In the genomic region with DNA sequence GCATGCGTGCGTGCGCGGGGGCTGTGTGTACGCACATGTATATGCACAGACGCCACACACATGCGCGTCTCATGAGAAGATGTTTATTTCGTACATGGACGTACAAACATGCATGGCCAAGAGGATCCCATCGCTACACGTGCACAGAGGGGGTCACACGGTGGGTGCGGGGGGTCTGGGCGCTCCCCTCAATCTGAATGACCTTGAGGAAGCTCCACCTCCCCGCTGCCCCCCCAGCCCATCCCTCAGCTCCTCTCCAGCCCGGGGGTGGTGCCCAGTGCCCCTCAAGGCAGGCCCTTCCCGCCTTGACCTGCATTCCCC, we compare ENCODE assay signal across 1 cellular context.
TF ChIP-seq lines count a peak whose summit lies in the region.

No MANE protein-coding gene starts in this region.

TF ChIP-seq in H1, 55 proteins besides CTCF, POLR2A, EP300 and RAD21:
- TF ChIP-seq JUN (IDR thresholded peaks at IDR 0.05; ENCODE audit: low read depth, low read length), result no peak
- TF ChIP-seq KDM5A (IDR thresholded peaks at IDR 0.05; ENCODE audit: low read length), result no peak
- TF ChIP-seq TBP (IDR thresholded peaks at IDR 0.05; ENCODE audit: low read depth, low read length), result no peak
- no peak for TF ChIP-seq ASH2L (IDR thresholded peaks at IDR 0.05; ENCODE audit: low read length)
- TF ChIP-seq RNF2 (IDR thresholded peaks at IDR 0.05; ENCODE audit: borderline replicate concordance, low read depth, low read length, missing control alignments, poor library complexity, severe bottlenecking), result no peak
- TF ChIP-seq EZH2 (IDR thresholded peaks at IDR 0.05; ENCODE audit: low read depth, low read length, severe bottlenecking), result no peak
- TF ChIP-seq SUZ12 (IDR thresholded peaks at IDR 0.05; ENCODE audit: low read length), result no peak
